In the genomic region with DNA sequence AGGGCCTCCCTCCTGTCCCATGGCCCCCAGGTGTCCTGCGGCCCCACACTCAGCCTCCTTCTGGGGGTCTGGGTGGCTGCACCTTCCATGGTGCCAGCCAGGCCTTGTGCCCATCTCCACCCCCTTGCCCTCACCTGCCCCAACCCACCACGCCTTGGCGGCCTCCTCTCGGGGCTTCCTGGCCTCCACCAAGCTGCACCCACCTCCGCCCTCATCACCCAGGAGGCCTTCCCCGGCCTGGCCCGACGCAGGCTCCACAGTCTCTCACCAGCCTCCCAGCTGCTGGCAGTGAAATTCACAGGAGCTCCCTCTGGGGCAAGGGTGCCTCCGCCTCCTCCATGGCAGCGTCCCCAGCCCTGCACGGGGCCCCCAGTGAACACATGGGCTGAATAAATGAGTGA, we compare ENCODE assay signal across 2 cellular contexts.
TF ChIP-seq lines count a peak whose summit lies in the region.

No MANE protein-coding gene starts in this region.

TF ChIP-seq in GM12878, 131 proteins besides CTCF, POLR2A, EP300 and RAD21:
- TF ChIP-seq ATF7 (IDR thresholded peaks at IDR 0.05; ENCODE audit: low read depth) (no peak), CHD2 (IDR thresholded peaks at IDR 0.05; ENCODE audit: borderline replicate concordance, low read depth, low read length) (no peak), ZBED1 (IDR thresholded peaks at IDR 0.05; ENCODE audit: borderline replicate concordance) (no peak), IKZF2 (IDR thresholded peaks at IDR 0.05) (no peak), MEF2A (IDR thresholded peaks at IDR 0.05; ENCODE audit: insufficient read depth, low read depth, low read length) (no peak), SMC3 (IDR thresholded peaks at IDR 0.05; ENCODE audit: borderline replicate concordance, low read length) (no peak), SIX5 (IDR thresholded peaks at IDR 0.05; ENCODE audit: low read depth, low read length, severe bottlenecking) (no peak)
- TF ChIP-seq, protein P1, sequence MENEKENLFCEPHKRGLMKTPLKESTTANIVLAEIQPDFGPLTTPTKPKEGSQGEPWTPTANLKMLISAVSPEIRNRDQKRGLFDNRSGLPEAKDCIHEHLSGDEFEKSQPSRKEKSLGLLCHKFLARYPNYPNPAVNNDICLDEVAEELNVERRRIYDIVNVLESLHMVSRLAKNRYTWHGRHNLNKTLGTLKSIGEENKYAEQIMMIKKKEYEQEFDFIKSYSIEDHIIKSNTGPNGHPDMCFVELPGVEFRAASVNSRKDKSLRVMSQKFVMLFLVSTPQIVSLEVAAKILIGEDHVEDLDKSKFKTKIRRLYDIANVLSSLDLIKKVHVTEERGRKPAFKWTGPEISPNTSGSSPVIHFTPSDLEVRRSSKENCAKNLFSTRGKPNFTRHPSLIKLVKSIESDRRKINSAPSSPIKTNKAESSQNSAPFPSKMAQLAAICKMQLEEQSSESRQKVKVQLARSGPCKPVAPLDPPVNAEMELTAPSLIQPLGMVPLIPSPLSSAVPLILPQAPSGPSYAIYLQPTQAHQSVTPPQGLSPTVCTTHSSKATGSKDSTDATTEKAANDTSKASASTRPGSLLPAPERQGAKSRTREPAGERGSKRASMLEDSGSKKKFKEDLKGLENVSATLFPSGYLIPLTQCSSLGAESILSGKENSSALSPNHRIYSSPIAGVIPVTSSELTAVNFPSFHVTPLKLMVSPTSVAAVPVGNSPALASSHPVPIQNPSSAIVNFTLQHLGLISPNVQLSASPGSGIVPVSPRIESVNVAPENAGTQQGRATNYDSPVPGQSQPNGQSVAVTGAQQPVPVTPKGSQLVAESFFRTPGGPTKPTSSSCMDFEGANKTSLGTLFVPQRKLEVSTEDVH (IDR thresholded peaks at IDR 0.05; ENCODE audit: low read depth, partially characterized antibody), result no peak
- TF ChIP-seq, protein P2, sequence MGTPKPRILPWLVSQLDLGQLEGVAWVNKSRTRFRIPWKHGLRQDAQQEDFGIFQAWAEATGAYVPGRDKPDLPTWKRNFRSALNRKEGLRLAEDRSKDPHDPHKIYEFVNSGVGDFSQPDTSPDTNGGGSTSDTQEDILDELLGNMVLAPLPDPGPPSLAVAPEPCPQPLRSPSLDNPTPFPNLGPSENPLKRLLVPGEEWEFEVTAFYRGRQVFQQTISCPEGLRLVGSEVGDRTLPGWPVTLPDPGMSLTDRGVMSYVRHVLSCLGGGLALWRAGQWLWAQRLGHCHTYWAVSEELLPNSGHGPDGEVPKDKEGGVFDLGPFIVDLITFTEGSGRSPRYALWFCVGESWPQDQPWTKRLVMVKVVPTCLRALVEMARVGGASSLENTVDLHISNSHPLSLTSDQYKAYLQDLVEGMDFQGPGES (IDR thresholded peaks at IDR 0.05), result no peak
- TF ChIP-seq, protein P3, sequence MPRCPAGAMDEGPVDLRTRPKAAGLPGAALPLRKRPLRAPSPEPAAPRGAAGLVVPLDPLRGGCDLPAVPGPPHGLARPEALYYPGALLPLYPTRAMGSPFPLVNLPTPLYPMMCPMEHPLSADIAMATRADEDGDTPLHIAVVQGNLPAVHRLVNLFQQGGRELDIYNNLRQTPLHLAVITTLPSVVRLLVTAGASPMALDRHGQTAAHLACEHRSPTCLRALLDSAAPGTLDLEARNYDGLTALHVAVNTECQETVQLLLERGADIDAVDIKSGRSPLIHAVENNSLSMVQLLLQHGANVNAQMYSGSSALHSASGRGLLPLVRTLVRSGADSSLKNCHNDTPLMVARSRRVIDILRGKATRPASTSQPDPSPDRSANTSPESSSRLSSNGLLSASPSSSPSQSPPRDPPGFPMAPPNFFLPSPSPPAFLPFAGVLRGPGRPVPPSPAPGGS (IDR thresholded peaks at IDR 0.05; ENCODE audit: borderline replicate concordance, insufficient read depth, low read depth, low read length, poor library complexity, severe bottlenecking), result no peak
- TF ChIP-seq, protein P4, sequence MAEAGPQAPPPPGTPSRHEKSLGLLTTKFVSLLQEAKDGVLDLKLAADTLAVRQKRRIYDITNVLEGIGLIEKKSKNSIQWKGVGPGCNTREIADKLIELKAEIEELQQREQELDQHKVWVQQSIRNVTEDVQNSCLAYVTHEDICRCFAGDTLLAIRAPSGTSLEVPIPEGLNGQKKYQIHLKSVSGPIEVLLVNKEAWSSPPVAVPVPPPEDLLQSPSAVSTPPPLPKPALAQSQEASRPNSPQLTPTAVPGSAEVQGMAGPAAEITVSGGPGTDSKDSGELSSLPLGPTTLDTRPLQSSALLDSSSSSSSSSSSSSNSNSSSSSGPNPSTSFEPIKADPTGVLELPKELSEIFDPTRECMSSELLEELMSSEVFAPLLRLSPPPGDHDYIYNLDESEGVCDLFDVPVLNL (IDR thresholded peaks at IDR 0.05; ENCODE audit: low read depth, low read length), result no peak
TF ChIP-seq in GM12878: peak in this region for 0.

TF ChIP-seq in HepG2, 621 proteins besides CTCF, POLR2A, EP300 and RAD21:
- TF ChIP-seq GABPA (IDR thresholded peaks at IDR 0.05; ENCODE audit: low read depth, low read length) (0 out of 2 replicates have a peak, but pooled peaks have one; percentile 3), GABPA (CRISPR knock-in tag; IDR thresholded peaks at IDR 0.05; ENCODE audit: low read depth) (no peak), PCBP1 (IDR thresholded peaks at IDR 0.05; ENCODE audit: borderline replicate concordance, low read depth, low read length) (0 out of 2 replicates have a peak, but pooled peaks have one; percentile 22), HNRNPL (IDR thresholded peaks at IDR 0.05; ENCODE audit: low read depth, low read length) (0 out of 2 replicates have a peak, but pooled peaks have one; percentile 14)
- TF ChIP-seq, protein P5, sequence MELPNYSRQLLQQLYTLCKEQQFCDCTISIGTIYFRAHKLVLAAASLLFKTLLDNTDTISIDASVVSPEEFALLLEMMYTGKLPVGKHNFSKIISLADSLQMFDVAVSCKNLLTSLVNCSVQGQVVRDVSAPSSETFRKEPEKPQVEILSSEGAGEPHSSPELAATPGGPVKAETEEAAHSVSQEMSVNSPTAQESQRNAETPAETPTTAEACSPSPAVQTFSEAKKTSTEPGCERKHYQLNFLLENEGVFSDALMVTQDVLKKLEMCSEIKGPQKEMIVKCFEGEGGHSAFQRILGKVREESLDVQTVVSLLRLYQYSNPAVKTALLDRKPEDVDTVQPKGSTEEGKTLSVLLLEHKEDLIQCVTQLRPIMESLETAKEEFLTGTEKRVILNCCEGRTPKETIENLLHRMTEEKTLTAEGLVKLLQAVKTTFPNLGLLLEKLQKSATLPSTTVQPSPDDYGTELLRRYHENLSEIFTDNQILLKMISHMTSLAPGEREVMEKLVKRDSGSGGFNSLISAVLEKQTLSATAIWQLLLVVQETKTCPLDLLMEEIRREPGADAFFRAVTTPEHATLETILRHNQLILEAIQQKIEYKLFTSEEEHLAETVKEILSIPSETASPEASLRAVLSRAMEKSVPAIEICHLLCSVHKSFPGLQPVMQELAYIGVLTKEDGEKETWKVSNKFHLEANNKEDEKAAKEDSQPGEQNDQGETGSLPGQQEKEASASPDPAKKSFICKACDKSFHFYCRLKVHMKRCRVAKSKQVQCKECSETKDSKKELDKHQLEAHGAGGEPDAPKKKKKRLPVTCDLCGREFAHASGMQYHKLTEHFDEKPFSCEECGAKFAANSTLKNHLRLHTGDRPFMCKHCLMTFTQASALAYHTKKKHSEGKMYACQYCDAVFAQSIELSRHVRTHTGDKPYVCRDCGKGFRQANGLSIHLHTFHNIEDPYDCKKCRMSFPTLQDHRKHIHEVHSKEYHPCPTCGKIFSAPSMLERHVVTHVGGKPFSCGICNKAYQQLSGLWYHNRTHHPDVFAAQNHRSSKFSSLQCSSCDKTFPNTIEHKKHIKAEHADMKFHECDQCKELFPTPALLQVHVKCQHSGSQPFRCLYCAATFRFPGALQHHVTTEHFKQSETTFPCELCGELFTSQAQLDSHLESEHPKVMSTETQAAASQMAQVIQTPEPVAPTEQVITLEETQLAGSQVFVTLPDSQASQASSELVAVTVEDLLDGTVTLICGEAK (IDR thresholded peaks at IDR 0.05), result no peak
- TF ChIP-seq, protein P5 (CRISPR knock-in tag; IDR thresholded peaks at IDR 0.05), result no peak
